9 cellular contexts compared by ENCODE assay signal in genomic region chr7:16098585-16099179, GRCh38.
DNase-seq lines count a peak whose midpoint lies in the region; ATAC-seq and TF ChIP-seq lines count a peak whose summit lies in the region.
"Had no signal": no experiment of that assay in that cellular context is flagged by ENCODE, and none has a peak within 500 bp of the region (broad histone marks: within the 10 kb centered on the region; RNA-seq: fewer than 3 reads in every experiment).

No MANE protein-coding gene starts in this region.

- H3K4me3 Mint-ChIP-seq in type B pancreatic cell = no peak overlapping the region

- TF ChIP-seq CTCF in fibroblast of the aortic adventitia (IDR thresholded peaks at IDR 0.05; ENCODE audit: insufficient read depth, low read length) (peak; percentile 77), type B pancreatic cell (conservative IDR thresholded peaks at IDR 0.05) (peak; percentile 70)

- no peak overlapping the region for H3K27ac Mint-ChIP-seq in type B pancreatic cell

- no peaks in the 10 kb centered on the region for H3K27me3 Mint-ChIP-seq in type B pancreatic cell

- DNase-seq in Right ventricle myocardium superior (no peak), Right ventricle myocardium inferior (ENCODE audit: missing footprints) (no peak), RPMI8226 (peak; percentile 36), fibroblast of the aortic adventitia (ENCODE audit: low read depth) (peak; percentile 33), type B pancreatic cell (ENCODE audit: extremely low spot score, unreplicated experiment) (no peak), T-helper 2 cell (no peak)
- DNase-seq in activated T-cell treated with anti-CD3 and anti-CD28 coated beads, Interleukin-2, amount 50 U/mL, for 48 hours = no peak
- DNase-seq: GF-D8 had no signal

- H3K4me3 ChIP-seq in fibroblast of the aortic adventitia (ENCODE audit: low read depth, low read length) = no peak overlapping the region

- H3K9me3 Mint-ChIP-seq in type B pancreatic cell = no peaks in the 10 kb centered on the region

- H3K36me3 Mint-ChIP-seq in type B pancreatic cell = no peaks in the 10 kb centered on the region

- peaks cover 7% of the 10 kb centered on the region for H3K4me1 Mint-ChIP-seq in type B pancreatic cell (ENCODE audit: unreplicated experiment)

- intact Hi-C loops in Right ventricle myocardium superior (cut with DNase I) (no loop called here), Right ventricle myocardium inferior (cut with DNase I) (loop anchor here (2.0 kb wide), 1 partner anchor 20 kb away; no protein-coding TSS in a partner anchor)

- ATAC-seq in Right ventricle myocardium superior (ENCODE audit: poor library complexity) (peak; percentile 64), Right ventricle myocardium inferior (no peak), GM19035 (IDR thresholded peaks at IDR 0.05; ENCODE audit: unreplicated experiment) (no peak)

Comparison
In these comparisons a context has a peak if more than half of its experiments do, and no peak if none do; other contexts are left out.
1. DNase-seq: peak in RPMI8226 (single experiment) and fibroblast of the aortic adventitia (single experiment); none in Right ventricle myocardium superior (single experiment), Right ventricle myocardium inferior (single experiment), type B pancreatic cell (single experiment), T-helper 2 cell (0 of 5) and activated T-cell treated with anti-CD3 and anti-CD28 coated beads, Interleukin-2, amount 50 U/mL, for 48 hours (0 of 2).